In the genomic region with DNA sequence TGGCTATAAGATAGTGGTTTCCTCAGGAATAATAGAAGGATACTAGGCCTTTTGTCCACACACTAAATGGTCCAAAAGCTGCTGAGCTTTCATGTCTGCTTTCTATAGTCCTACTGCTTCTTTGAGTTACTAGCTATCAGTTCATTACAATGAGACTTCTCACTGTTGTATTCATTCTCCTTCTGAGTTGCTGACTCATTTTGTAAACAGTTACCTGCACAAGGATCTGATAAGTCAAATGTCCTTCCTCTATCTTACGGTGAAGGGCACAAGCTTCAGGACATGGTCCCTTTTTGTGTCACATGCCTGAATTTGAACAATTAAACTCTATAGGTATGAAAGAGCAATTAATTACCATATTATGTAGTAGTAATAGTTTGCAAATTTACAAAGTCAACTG, we compare ENCODE assay signal across 1 cellular context.
TF ChIP-seq lines count a peak whose summit lies in the region.

No MANE protein-coding gene starts in this region.

TF ChIP-seq in K562, 482 proteins besides CTCF, POLR2A, EP300 and RAD21 (continued from another document and continues in another):
- TF ChIP-seq, protein P1, sequence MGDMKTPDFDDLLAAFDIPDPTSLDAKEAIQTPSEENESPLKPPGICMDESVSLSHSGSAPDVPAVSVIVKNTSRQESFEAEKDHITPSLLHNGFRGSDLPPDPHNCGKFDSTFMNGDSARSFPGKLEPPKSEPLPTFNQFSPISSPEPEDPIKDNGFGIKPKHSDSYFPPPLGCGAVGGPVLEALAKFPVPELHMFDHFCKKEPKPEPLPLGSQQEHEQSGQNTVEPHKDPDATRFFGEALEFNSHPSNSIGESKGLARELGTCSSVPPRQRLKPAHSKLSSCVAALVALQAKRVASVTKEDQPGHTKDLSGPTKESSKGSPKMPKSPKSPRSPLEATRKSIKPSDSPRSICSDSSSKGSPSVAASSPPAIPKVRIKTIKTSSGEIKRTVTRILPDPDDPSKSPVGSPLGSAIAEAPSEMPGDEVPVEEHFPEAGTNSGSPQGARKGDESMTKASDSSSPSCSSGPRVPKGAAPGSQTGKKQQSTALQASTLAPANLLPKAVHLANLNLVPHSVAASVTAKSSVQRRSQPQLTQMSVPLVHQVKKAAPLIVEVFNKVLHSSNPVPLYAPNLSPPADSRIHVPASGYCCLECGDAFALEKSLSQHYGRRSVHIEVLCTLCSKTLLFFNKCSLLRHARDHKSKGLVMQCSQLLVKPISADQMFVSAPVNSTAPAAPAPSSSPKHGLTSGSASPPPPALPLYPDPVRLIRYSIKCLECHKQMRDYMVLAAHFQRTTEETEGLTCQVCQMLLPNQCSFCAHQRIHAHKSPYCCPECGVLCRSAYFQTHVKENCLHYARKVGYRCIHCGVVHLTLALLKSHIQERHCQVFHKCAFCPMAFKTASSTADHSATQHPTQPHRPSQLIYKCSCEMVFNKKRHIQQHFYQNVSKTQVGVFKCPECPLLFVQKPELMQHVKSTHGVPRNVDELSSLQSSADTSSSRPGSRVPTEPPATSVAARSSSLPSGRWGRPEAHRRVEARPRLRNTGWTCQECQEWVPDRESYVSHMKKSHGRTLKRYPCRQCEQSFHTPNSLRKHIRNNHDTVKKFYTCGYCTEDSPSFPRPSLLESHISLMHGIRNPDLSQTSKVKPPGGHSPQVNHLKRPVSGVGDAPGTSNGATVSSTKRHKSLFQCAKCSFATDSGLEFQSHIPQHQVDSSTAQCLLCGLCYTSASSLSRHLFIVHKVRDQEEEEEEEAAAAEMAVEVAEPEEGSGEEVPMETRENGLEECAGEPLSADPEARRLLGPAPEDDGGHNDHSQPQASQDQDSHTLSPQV (IDR thresholded peaks at IDR 0.05), result 0 out of 2 replicates have a peak, but pooled peaks have one; percentile 34
- TF ChIP-seq CREM (IDR thresholded peaks at IDR 0.05; ENCODE audit: low read depth) (0 out of 2 replicates have a peak, but pooled peaks have one; percentile 21), ZNF57 (CRISPR knock-in tag; IDR thresholded peaks at IDR 0.05) (no peak), HDAC1 (IDR thresholded peaks at IDR 0.05) (peak in 1 of 2 experiments; percentile 58; a peak in 1 of 4 replicates), GATAD2B (IDR thresholded peaks at IDR 0.05; ENCODE audit: borderline replicate concordance) (peak; percentile 38; the same call in 1 of the 2 replicates), FOXJ2 (tag; IDR thresholded peaks at IDR 0.05) (0 out of 2 replicates have a peak, but pooled peaks have one; percentile 42), ZNF212 (CRISPR knock-in tag; IDR thresholded peaks at IDR 0.05) (no peak), CBFB (CRISPR knock-in tag; IDR thresholded peaks at IDR 0.05) (no peak), ZKSCAN8 (CRISPR knock-in tag; IDR thresholded peaks at IDR 0.05) (peak; percentile 91), ZKSCAN1 (IDR thresholded peaks at IDR 0.05; ENCODE audit: low read depth, low read length) (no peak), POLR2B (IDR thresholded peaks at IDR 0.05; ENCODE audit: low read depth, partially characterized antibody) (no peak), MEF2A (IDR thresholded peaks at IDR 0.05; ENCODE audit: control insufficient read depth, low read depth, low read length) (no peak), FOXA1 (IDR thresholded peaks at IDR 0.05; ENCODE audit: borderline replicate concordance) (peak; percentile 63; the same call in 1 of the 2 replicates), ZBED1 (IDR thresholded peaks at IDR 0.05) (no peak), ZC3H8 (IDR thresholded peaks at IDR 0.05) (no peak), PHF21A (IDR thresholded peaks at IDR 0.05; ENCODE audit: borderline replicate concordance, low read depth) (no peak), SIN3B (IDR thresholded peaks at IDR 0.05; ENCODE audit: low read depth) (no peak), LEF1 (IDR thresholded peaks at IDR 0.05) (0 out of 2 replicates have a peak, but pooled peaks have one; percentile 34), C11orf30 (IDR thresholded peaks at IDR 0.05; ENCODE audit: low read depth) (peak; percentile 87), ADNP (tag; IDR thresholded peaks at IDR 0.05) (peak; percentile 45; the same call in 1 of the 2 replicates), TCF3 (CRISPR knock-in tag; IDR thresholded peaks at IDR 0.05) (peak; percentile 39; the same call in 1 of the 2 replicates), GATA2 (CRISPR knock-in tag; IDR thresholded peaks at IDR 0.05) (no peak), POLR3G (IDR thresholded peaks at IDR 0.05; ENCODE audit: extremely low read depth, insufficient read length, insufficient replicate concordance) (no peak), U2AF2 (optimal IDR thresholded peaks at IDR 0.05; ENCODE audit: low read depth, low read length) (no peak), RBM17 (IDR thresholded peaks at IDR 0.05; ENCODE audit: borderline replicate concordance, low read depth, low read length) (no peak), ZNF263 (CRISPR knock-in tag; IDR thresholded peaks at IDR 0.05; ENCODE audit: borderline replicate concordance) (no peak), TEAD4 (IDR thresholded peaks at IDR 0.05; ENCODE audit: low read length) (peak; percentile 45; the same call in 1 of the 2 replicates), TEAD4 (CRISPR knock-in tag; IDR thresholded peaks at IDR 0.05; ENCODE audit: borderline replicate concordance) (no peak), COPS2 (conservative IDR thresholded peaks at IDR 0.05) (no peak), PHB (CRISPR knock-in tag; IDR thresholded peaks at IDR 0.05) (no peak), STAT5B (CRISPR knock-in tag; IDR thresholded peaks at IDR 0.05) (no peak), KLF1 (tag; IDR thresholded peaks at IDR 0.05) (no peak), MTA3 (IDR thresholded peaks at IDR 0.05; ENCODE audit: borderline replicate concordance) (no peak), ZNF583 (CRISPR knock-in tag; IDR thresholded peaks at IDR 0.05) (no peak), LARP7 (IDR thresholded peaks at IDR 0.05) (no peak), DNMT1 (IDR thresholded peaks at IDR 0.05) (no peak), YY1 (IDR thresholded peaks at IDR 0.05; ENCODE audit: borderline replicate concordance in 1 of 3, control insufficient read depth in 1 of 3, extremely low read depth in 1 of 3, insufficient read depth in 3 of 3, insufficient read length in 1 of 3, insufficient replicate concordance in 2 of 3, low read depth in 1 of 3, low read length in 2 of 3) (no peak)
- TF ChIP-seq, protein P2, sequence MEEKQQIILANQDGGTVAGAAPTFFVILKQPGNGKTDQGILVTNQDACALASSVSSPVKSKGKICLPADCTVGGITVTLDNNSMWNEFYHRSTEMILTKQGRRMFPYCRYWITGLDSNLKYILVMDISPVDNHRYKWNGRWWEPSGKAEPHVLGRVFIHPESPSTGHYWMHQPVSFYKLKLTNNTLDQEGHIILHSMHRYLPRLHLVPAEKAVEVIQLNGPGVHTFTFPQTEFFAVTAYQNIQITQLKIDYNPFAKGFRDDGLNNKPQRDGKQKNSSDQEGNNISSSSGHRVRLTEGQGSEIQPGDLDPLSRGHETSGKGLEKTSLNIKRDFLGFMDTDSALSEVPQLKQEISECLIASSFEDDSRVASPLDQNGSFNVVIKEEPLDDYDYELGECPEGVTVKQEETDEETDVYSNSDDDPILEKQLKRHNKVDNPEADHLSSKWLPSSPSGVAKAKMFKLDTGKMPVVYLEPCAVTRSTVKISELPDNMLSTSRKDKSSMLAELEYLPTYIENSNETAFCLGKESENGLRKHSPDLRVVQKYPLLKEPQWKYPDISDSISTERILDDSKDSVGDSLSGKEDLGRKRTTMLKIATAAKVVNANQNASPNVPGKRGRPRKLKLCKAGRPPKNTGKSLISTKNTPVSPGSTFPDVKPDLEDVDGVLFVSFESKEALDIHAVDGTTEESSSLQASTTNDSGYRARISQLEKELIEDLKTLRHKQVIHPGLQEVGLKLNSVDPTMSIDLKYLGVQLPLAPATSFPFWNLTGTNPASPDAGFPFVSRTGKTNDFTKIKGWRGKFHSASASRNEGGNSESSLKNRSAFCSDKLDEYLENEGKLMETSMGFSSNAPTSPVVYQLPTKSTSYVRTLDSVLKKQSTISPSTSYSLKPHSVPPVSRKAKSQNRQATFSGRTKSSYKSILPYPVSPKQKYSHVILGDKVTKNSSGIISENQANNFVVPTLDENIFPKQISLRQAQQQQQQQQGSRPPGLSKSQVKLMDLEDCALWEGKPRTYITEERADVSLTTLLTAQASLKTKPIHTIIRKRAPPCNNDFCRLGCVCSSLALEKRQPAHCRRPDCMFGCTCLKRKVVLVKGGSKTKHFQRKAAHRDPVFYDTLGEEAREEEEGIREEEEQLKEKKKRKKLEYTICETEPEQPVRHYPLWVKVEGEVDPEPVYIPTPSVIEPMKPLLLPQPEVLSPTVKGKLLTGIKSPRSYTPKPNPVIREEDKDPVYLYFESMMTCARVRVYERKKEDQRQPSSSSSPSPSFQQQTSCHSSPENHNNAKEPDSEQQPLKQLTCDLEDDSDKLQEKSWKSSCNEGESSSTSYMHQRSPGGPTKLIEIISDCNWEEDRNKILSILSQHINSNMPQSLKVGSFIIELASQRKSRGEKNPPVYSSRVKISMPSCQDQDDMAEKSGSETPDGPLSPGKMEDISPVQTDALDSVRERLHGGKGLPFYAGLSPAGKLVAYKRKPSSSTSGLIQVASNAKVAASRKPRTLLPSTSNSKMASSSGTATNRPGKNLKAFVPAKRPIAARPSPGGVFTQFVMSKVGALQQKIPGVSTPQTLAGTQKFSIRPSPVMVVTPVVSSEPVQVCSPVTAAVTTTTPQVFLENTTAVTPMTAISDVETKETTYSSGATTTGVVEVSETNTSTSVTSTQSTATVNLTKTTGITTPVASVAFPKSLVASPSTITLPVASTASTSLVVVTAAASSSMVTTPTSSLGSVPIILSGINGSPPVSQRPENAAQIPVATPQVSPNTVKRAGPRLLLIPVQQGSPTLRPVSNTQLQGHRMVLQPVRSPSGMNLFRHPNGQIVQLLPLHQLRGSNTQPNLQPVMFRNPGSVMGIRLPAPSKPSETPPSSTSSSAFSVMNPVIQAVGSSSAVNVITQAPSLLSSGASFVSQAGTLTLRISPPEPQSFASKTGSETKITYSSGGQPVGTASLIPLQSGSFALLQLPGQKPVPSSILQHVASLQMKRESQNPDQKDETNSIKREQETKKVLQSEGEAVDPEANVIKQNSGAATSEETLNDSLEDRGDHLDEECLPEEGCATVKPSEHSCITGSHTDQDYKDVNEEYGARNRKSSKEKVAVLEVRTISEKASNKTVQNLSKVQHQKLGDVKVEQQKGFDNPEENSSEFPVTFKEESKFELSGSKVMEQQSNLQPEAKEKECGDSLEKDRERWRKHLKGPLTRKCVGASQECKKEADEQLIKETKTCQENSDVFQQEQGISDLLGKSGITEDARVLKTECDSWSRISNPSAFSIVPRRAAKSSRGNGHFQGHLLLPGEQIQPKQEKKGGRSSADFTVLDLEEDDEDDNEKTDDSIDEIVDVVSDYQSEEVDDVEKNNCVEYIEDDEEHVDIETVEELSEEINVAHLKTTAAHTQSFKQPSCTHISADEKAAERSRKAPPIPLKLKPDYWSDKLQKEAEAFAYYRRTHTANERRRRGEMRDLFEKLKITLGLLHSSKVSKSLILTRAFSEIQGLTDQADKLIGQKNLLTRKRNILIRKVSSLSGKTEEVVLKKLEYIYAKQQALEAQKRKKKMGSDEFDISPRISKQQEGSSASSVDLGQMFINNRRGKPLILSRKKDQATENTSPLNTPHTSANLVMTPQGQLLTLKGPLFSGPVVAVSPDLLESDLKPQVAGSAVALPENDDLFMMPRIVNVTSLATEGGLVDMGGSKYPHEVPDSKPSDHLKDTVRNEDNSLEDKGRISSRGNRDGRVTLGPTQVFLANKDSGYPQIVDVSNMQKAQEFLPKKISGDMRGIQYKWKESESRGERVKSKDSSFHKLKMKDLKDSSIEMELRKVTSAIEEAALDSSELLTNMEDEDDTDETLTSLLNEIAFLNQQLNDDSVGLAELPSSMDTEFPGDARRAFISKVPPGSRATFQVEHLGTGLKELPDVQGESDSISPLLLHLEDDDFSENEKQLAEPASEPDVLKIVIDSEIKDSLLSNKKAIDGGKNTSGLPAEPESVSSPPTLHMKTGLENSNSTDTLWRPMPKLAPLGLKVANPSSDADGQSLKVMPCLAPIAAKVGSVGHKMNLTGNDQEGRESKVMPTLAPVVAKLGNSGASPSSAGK (IDR thresholded peaks at IDR 0.05), result no peak
- TF ChIP-seq, protein P3, sequence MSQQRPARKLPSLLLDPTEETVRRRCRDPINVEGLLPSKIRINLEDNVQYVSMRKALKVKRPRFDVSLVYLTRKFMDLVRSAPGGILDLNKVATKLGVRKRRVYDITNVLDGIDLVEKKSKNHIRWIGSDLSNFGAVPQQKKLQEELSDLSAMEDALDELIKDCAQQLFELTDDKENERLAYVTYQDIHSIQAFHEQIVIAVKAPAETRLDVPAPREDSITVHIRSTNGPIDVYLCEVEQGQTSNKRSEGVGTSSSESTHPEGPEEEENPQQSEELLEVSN (IDR thresholded peaks at IDR 0.05; ENCODE audit: borderline replicate concordance in 1 of 2, extremely low read depth in 1 of 2, insufficient read depth in 1 of 2, insufficient read length in 1 of 2, low read depth in 1 of 2, low read length in 1 of 2, poor library complexity in 1 of 2, severe bottlenecking in 1 of 2), result no peak
- TF ChIP-seq, protein P4, sequence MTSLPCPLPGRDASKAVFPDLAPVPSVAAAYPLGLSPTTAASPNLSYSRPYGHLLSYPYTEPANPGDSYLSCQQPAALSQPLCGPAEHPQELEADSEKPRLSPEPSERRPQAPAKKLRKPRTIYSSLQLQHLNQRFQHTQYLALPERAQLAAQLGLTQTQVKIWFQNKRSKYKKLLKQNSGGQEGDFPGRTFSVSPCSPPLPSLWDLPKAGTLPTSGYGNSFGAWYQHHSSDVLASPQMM (CRISPR knock-in tag; IDR thresholded peaks at IDR 0.05), result no peak
